In genomic region chr4:42396361-42397255, GRCh38 we compare ENCODE assay signal across 9 cellular contexts. TPM values are rescaled to one million over a fixed set of nuclear protein-coding genes. Genes with fewer than 3 reads are reported as not detected.
A peak's percentile ranks its signal among the peaks of the same experiment; 100 is the strongest.
DNase-seq lines count a peak whose midpoint lies in the region; TF ChIP-seq lines count a peak whose summit lies in the region.
"Had no signal": no experiment of that assay in that cellular context is flagged by ENCODE, and none has a peak within 500 bp of the region (broad histone marks: within the 10 kb centered on the region; RNA-seq: fewer than 3 reads in every experiment).

No MANE protein-coding gene starts in this region.

- 11% methylated on average over 47 of the region's 47 CpGs for WGBS in liver

- TF ChIP-seq CTCF in liver (IDR thresholded peaks at IDR 0.05; ENCODE audit: low read depth, low read length, missing input control) (no peak), type B pancreatic cell (conservative IDR thresholded peaks at IDR 0.05) (no peak), GM10248 (IDR thresholded peaks at IDR 0.05; ENCODE audit: control extremely low read depth, extremely low read depth, low read depth, missing control alignments) (no peak)

- H3K4me1 ChIP-seq in liver (ENCODE audit: control insufficient read depth in 4 of 4, insufficient read depth in 4 of 4, low read length in 3 of 4), result peaks cover 16 to 29% (median 19%) of the 10 kb centered on the region in 4 donors

- no peak overlapping the region for H3K27ac ChIP-seq in liver (ENCODE audit: low read depth in 1 of 2, low read length in 2 of 2)

- peaks cover 2 to 22% (median 11%) of the 10 kb centered on the region in 4 donors for H3K27me3 ChIP-seq in liver (ENCODE audit: control insufficient read depth in 4 of 4, insufficient read depth in 4 of 4, low read length in 3 of 4)

- H3K36me3 Mint-ChIP-seq in activated naive CD4-positive, alpha-beta T cell treated with anti-CD3 and anti-CD28 coated beads for 36 hours (ENCODE audit: low read depth), result no peaks in the 10 kb centered on the region
- peaks cover 6% of the 10 kb centered on the region for H3K36me3 Mint-ChIP-seq in activated T-helper 2 cell treated with anti-CD3 and anti-CD28 coated beads, Interferon-gamma antibody, Interleukin-2, Interleukin-4, amounts not matched to agents 10 μg/mL and 5 μg/mL and 100 μg/mL, durations not matched to agents 14 hours and 24 hours and 36 hours (ENCODE audit: low read depth)
- no peaks in the 10 kb centered on the region for H3K36me3 Mint-ChIP-seq in type B pancreatic cell

- peak overlapping the region; percentile 72 for H3K4me3 Mint-ChIP-seq in activated naive CD4-positive, alpha-beta T cell treated with anti-CD3 and anti-CD28 coated beads for 36 hours
- H3K4me3 Mint-ChIP-seq in activated T-helper 2 cell treated with anti-CD3 and anti-CD28 coated beads, Interferon-gamma antibody, Interleukin-2, Interleukin-4, amounts not matched to agents 10 μg/mL and 5 μg/mL and 100 μg/mL, durations not matched to agents 14 hours and 24 hours and 36 hours (ENCODE audit: low read depth), result peak overlapping the region; percentile 79
- peak overlapping the region; percentile 90 for H3K4me3 Mint-ChIP-seq in type B pancreatic cell

- peaks cover 27% of the 10 kb centered on the region for H3K4me1 Mint-ChIP-seq in activated naive CD4-positive, alpha-beta T cell treated with anti-CD3 and anti-CD28 coated beads for 36 hours (ENCODE audit: low read depth)
- peaks cover 15% of the 10 kb centered on the region for H3K4me1 Mint-ChIP-seq in activated T-helper 2 cell treated with anti-CD3 and anti-CD28 coated beads, Interferon-gamma antibody, Interleukin-2, Interleukin-4, amounts not matched to agents 10 μg/mL and 5 μg/mL and 100 μg/mL, durations not matched to agents 14 hours and 24 hours and 36 hours (ENCODE audit: low read depth)
- H3K4me1 Mint-ChIP-seq in type B pancreatic cell (ENCODE audit: unreplicated experiment), result peaks cover 31% of the 10 kb centered on the region

- no peak for TF ChIP-seq RAD21 in liver (IDR thresholded peaks at IDR 0.05)

- no peaks in the 10 kb centered on the region for H3K36me3 ChIP-seq in liver (ENCODE audit: control insufficient read depth in 4 of 4, insufficient read depth in 3 of 4, low read depth in 1 of 4, low read length in 3 of 4)

- H3K4me3 ChIP-seq in liver (ENCODE audit: low read depth in 1 of 3, low read length in 3 of 3), result peak overlapping the region; percentile 5 to 45 (median 10)

- peaks cover 52% of the 10 kb centered on the region for H3K27me3 Mint-ChIP-seq in activated naive CD4-positive, alpha-beta T cell treated with anti-CD3 and anti-CD28 coated beads for 36 hours (ENCODE audit: low read depth)
- H3K27me3 Mint-ChIP-seq in activated T-helper 2 cell treated with anti-CD3 and anti-CD28 coated beads, Interferon-gamma antibody, Interleukin-2, Interleukin-4, amounts not matched to agents 10 μg/mL and 5 μg/mL and 100 μg/mL, durations not matched to agents 14 hours and 24 hours and 36 hours (ENCODE audit: low read depth), result peaks cover 64% of the 10 kb centered on the region
- H3K27me3 Mint-ChIP-seq in type B pancreatic cell, result peaks cover 88% of the 10 kb centered on the region

- H3K27ac Mint-ChIP-seq in activated naive CD4-positive, alpha-beta T cell treated with anti-CD3 and anti-CD28 coated beads for 36 hours, result no peak overlapping the region
- no peak overlapping the region for H3K27ac Mint-ChIP-seq in activated T-helper 2 cell treated with anti-CD3 and anti-CD28 coated beads, Interferon-gamma antibody, Interleukin-2, Interleukin-4, amounts not matched to agents 10 μg/mL and 5 μg/mL and 100 μg/mL, durations not matched to agents 14 hours and 24 hours and 36 hours
- peak overlapping the region; percentile 35 for H3K27ac Mint-ChIP-seq in type B pancreatic cell

- intact Hi-C loops in activated naive CD4-positive, alpha-beta T cell treated with anti-CD3 and anti-CD28 coated beads for 36 hours (cut with micrococcal nuclease), result loop anchor here (5.0 kb wide), 1 partner anchor 704 kb away; no protein-coding TSS in a partner anchor
- intact Hi-C loops in activated T-helper 2 cell treated with anti-CD3 and anti-CD28 coated beads, Interferon-gamma antibody, Interleukin-2, Interleukin-4, amounts not matched to agents 10 μg/mL and 5 μg/mL and 100 μg/mL, durations not matched to agents 14 hours and 24 hours and 36 hours (cut with micrococcal nuclease), result loop anchor here (5.0 to 10.0 kb wide), 5 partner anchors 112 to 644 kb away; partner anchors contain the start of genes ATP8A1 and BEND4

- H3K9ac ChIP-seq in liver (ENCODE audit: low read depth in 1 of 2, low read length in 2 of 2), result no peak overlapping the region

- CTCF ChIA-PET in activated naive CD4-positive, alpha-beta T cell treated with anti-CD3 and anti-CD28 coated beads for 36 hours (lab: Charles Lee), result interaction anchor here (1.1 to 1.2 kb wide), 2 partner anchors 25 to 420 kb away, joined by 3 to 5 read pairs; no protein-coding TSS in a partner anchor
- CTCF ChIA-PET in GM10248 (lab: Yijun Ruan, JAX), result interaction anchor here (1.0 to 1.6 kb wide), 9 partner anchors 10 to 123 kb away, joined by 3 to 6 read pairs (median 4); no protein-coding TSS in a partner anchor

- peak; percentile 36 for DNase-seq in activated naive CD4-positive, alpha-beta T cell treated with anti-CD3 and anti-CD28 coated beads for 36 hours
- DNase-seq in activated naive CD4-positive, alpha-beta T cell treated with Interleukin-2 at 50 U/mL for 16 hours, result no peak
- no peak for DNase-seq in activated T-helper 2 cell treated with anti-CD3 and anti-CD28 coated beads, Interferon-gamma antibody, Interleukin-2, Interleukin-4, amounts not matched to agents 10 μg/mL and 5 μg/mL and 100 μg/mL, durations not matched to agents 14 hours and 24 hours and 36 hours (ENCODE audit: low spot score)
- no peak for DNase-seq in type B pancreatic cell (ENCODE audit: extremely low spot score, unreplicated experiment)
- no peak for DNase-seq in UCSD-AML1 (lab: John Stamatoyannopoulos, UW; ENCODE audit: unreplicated experiment)
- no peak for DNase-seq in ecto neural progenitor cell (ENCODE audit: low spot score)
- no peak for DNase-seq in GM10248 (ENCODE audit: extremely low spot score)
- DNase-seq: DND-41 had no signal

- no peaks in the 10 kb centered on the region for H3K9me3 Mint-ChIP-seq in activated naive CD4-positive, alpha-beta T cell treated with anti-CD3 and anti-CD28 coated beads for 36 hours
- no peaks in the 10 kb centered on the region for H3K9me3 Mint-ChIP-seq in activated T-helper 2 cell treated with anti-CD3 and anti-CD28 coated beads, Interferon-gamma antibody, Interleukin-2, Interleukin-4, amounts not matched to agents 10 μg/mL and 5 μg/mL and 100 μg/mL, durations not matched to agents 14 hours and 24 hours and 36 hours
- no peaks in the 10 kb centered on the region for H3K9me3 Mint-ChIP-seq in type B pancreatic cell

- H3K9me3 ChIP-seq in liver (ENCODE audit: control insufficient read depth in 4 of 4, low read length in 3 of 4), result no peaks in the 10 kb centered on the region

- POLR2A ChIA-PET in GM10248 (lab: Yijun Ruan, JAX), result no interaction called here

TF ChIP-seq in liver, 16 proteins besides CTCF, POLR2A, EP300 and RAD21:
- TF ChIP-seq JUND (IDR thresholded peaks at IDR 0.05), result no peak
- no peak for TF ChIP-seq MAX (IDR thresholded peaks at IDR 0.05)

RNA-seq across cellular contexts. Expression of gene SHISA3, which starts 0.7 kb away (rescaled TPM):
- under 1 TPM; 0.72 to 0.77 TPM for total RNA-seq in activated naive CD4-positive, alpha-beta T cell treated with anti-CD3 and anti-CD28 coated beads for 36 hours
- 0.80 and 1.2 TPM in 2 replicates for total RNA-seq in activated T-helper 2 cell treated with anti-CD3 and anti-CD28 coated beads, Interferon-gamma antibody, Interleukin-2, Interleukin-4, amounts not matched to agents 10 μg/mL and 5 μg/mL and 100 μg/mL, durations not matched to agents 14 hours and 24 hours and 36 hours
- total RNA-seq in liver (under 1 TPM; 0.25 to 0.56 TPM), type B pancreatic cell (ENCODE audit: low replicate concordance) (0.24 and 3.0 TPM in 2 replicates)
- under 1 TPM in 1 of 2 donors, not detected in 1; 0.63 TPM for polyA plus RNA-seq in liver
